In the genomic region with DNA sequence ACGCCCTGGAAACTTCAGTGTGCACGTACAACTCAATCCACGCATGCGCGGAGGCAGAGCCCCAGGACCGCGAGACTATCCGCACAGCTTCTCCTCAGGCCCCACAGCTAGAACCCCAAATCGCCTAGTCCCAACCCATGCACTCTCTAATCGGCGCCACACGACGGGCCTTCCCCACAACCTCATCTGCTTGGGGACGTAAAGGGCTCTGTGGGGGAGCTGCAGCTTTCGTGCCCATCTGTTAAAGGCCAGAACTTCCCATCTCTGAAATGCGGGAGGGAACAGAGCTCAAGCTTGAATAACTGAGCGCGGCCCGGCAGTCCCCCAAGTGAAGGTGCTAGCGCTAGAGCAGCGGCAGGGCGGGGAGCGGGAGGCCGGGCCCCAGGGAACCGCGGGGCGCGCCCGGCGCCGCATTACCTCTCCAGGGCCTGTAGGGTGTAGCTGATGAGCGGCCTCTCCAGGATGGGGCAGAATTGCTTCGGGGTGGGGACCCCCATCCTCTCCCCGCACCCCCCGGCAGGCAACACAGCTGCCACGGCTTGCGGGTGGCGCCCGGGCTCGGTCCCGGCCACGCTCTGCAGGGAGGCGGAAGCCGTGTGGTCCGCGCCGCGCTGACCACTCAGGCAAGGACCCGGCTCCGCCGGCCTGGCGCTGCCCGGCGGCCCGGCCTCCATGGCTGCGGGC, we compare ENCODE assay signal across 8 cellular contexts. TPM values are rescaled to one million over a fixed set of nuclear protein-coding genes. Genes with fewer than 3 reads are reported as not detected.
DNase-seq lines count a peak whose midpoint lies in the region; ATAC-seq and TF ChIP-seq lines count a peak whose summit lies in the region.

No MANE protein-coding gene starts in this region.

- peak; percentile 90 for DNase-seq in AG08395 (ENCODE audit: low spot score)
- DNase-seq in NCI-H510A (lab: John Stamatoyannopoulos, UW): peak; percentile 87
- DNase-seq in activated CD4-positive, alpha-beta T cell treated with anti-CD3 and anti-CD28 coated beads for 4 hours: peak; percentile 76 to 84
- DNase-seq in colonic mucosa: peak; percentile 91
- DNase-seq in kidney tubule cell (ENCODE audit: low spot score): peak; percentile 94
- peak; percentile 47 to 80 (median 70) for DNase-seq in stimulated activated CD4-positive, alpha-beta T cell treated with anti-CD3 and anti-CD28 coated beads, Interleukin-1b, Interleukin-23, amount 100 ng/mL, for 24 hours (ENCODE audit: low read depth in 4 of 4, low spot score in 1 of 4)

- TF ChIP-seq CTCF in colonic mucosa (IDR thresholded peaks at IDR 0.05): peak; percentile 19

- in situ Hi-C loops in GM18951 (cut with MboI; ENCODE audit: low sequenced_read_pairs, unreplicated experiment): no loop called here

- no peaks in the 10 kb centered on the region for H3K9me3 ChIP-seq in colonic mucosa

- H3K9ac ChIP-seq in colonic mucosa (ENCODE audit: low read depth in 2 of 2, low read length in 2 of 2): peak overlapping the region; percentile 82 to 85

- TF ChIP-seq POLR2A in GM18951 (IDR thresholded peaks at IDR 0.05; ENCODE audit: extremely low read depth, insufficient read depth, insufficient read length): peak; percentile 70

- peak; percentile 90 for ATAC-seq in HG03175 (IDR thresholded peaks at IDR 0.05; ENCODE audit: unreplicated experiment)

- peak overlapping the region; percentile 98 for H3K27ac ChIP-seq in colonic mucosa

- peak overlapping the region; percentile 51 for H3K4me3 ChIP-seq in colonic mucosa

- intact Hi-C loops in colonic mucosa (cut with DNase I): loop anchor here (10.0 kb wide), 1 partner anchor 336 kb away; no protein-coding TSS in a partner anchor

- H3K36me3 ChIP-seq in colonic mucosa: no peaks in the 10 kb centered on the region

- no peaks in the 10 kb centered on the region for H3K27me3 ChIP-seq in colonic mucosa

- peaks cover 5% of the 10 kb centered on the region for H3K4me1 ChIP-seq in colonic mucosa

RNA-seq across cellular contexts. Expression of a gene that starts 0.5 kb away (rescaled TPM):
- total RNA-seq in colonic mucosa: 1 to 10 TPM; 1.9 to 2.4 TPM

RNA-seq across cellular contexts. Expression of a gene that starts 44.7 kb away (rescaled TPM):
- total RNA-seq in colonic mucosa: 1 to 10 TPM; 4.7 to 7.2 TPM

Comparison
In these comparisons a context has a peak if more than half of its experiments do, and no peak if none do; other contexts are left out.
1. Peak in every context shown above with its lines: DNase-seq, ATAC-seq, H3K4me3 ChIP-seq and H3K27ac ChIP-seq.